11 cellular contexts compared by ENCODE assay signal in genomic region chr3:184562875-184563568, GRCh38. TPM values are rescaled to one million over a fixed set of nuclear protein-coding genes. Genes with fewer than 3 reads are reported as not detected.
A peak's percentile ranks its signal among the peaks of the same experiment; 100 is the strongest.
DNase-seq lines count a peak whose midpoint lies in the region; ATAC-seq and TF ChIP-seq lines count a peak whose summit lies in the region.
"Had no signal": no experiment of that assay in that cellular context is flagged by ENCODE, and none has a peak within 500 bp of the region (broad histone marks: within the 10 kb centered on the region; RNA-seq: fewer than 3 reads in every experiment).

No MANE protein-coding gene starts in this region.

- TF ChIP-seq POLR2A in ovary (IDR thresholded peaks at IDR 0.05) = no peak

- peak overlapping the region; percentile 66 for H3K4me3 ChIP-seq in NT2/D1 (ENCODE audit: insufficient read length, low read depth)
- peak overlapping the region; percentile 36 for H3K4me3 ChIP-seq in fibroblast of villous mesenchyme (ENCODE audit: low read depth, low read length)
- peak overlapping the region; percentile 84 for H3K4me3 ChIP-seq in ovary
- H3K4me3 ChIP-seq: GM12878 had no signal

- intact Hi-C loops in ovary (cut with DNase I) = no loop called here

- no peak for ATAC-seq in HG03280 (IDR thresholded peaks at IDR 0.05; ENCODE audit: unreplicated experiment)
- ATAC-seq: GM12878 had no signal

- no peak for TF ChIP-seq CTCF in fibroblast of villous mesenchyme (IDR thresholded peaks at IDR 0.05; ENCODE audit: insufficient read depth, low read depth, low read length)
- no peak for TF ChIP-seq CTCF in ovary (IDR thresholded peaks at IDR 0.05)
- no peak for TF ChIP-seq CTCF in GM10266 (IDR thresholded peaks at IDR 0.05; ENCODE audit: control insufficient read depth, insufficient read depth, low read depth, missing control alignments)

- peak overlapping the region; percentile 47 to 68 for H3K27ac ChIP-seq in ovary
- H3K27ac ChIP-seq: SJSA1 had no signal

- TF ChIP-seq EP300 in ovary (IDR thresholded peaks at IDR 0.05) = no peak

- peak overlapping the region; percentile 80 for H3K9ac ChIP-seq in NT2/D1 (ENCODE audit: insufficient read length, low read depth)

- DNase-seq in C1 segment of cervical spinal cord (lab: John Stamatoyannopoulos, UW) (peak in 8 of 14 donors; percentile 6 to 79 (median 37)), NT2/D1 (ENCODE audit: low read depth, low spot score) (no peak), fibroblast of villous mesenchyme (ENCODE audit: low read depth) (no peak), ovary (peak; percentile 58 to 69 (median 60)), MV-4-11 (lab: John Stamatoyannopoulos, UW) (no peak), mesenteric fat pad (ENCODE audit: low spot score) (no peak), GM10266 (ENCODE audit: extremely low spot score) (no peak)
- DNase-seq: activated naive CD8-positive, alpha-beta T cell treated with anti-CD3 and anti-CD28 coated beads, Interleukin-2, amount 10 ng/mL, durations not matched to agents 7 days and 5 days had no signal

- 8 to 14% (median 12%) methylated on average over 15 to 24 of the region's 24 CpGs for WGBS in ovary, 3 donors

- H3K27me3 ChIP-seq in NT2/D1 (ENCODE audit: insufficient read depth, insufficient read length) (peaks cover 78% of the 10 kb centered on the region), ovary (no peaks in the 10 kb centered on the region)
- H3K27me3 ChIP-seq: SJSA1 had no signal

- H3K9me3 ChIP-seq in NT2/D1 (ENCODE audit: insufficient read depth, low read length) (no peaks in the 10 kb centered on the region), ovary (no peaks in the 10 kb centered on the region)
- H3K9me3 ChIP-seq: SJSA1 had no signal

- H3K4me1 ChIP-seq in NT2/D1 (ENCODE audit: insufficient read depth, insufficient read length) = peaks cover 53% of the 10 kb centered on the region
- H3K4me1 ChIP-seq in ovary (ENCODE audit: insufficient read depth) = peaks cover 27% of the 10 kb centered on the region

- H3K36me3 ChIP-seq in NT2/D1 (ENCODE audit: insufficient read depth, insufficient read length, low read length) (peaks cover 6% of the 10 kb centered on the region), ovary (no peaks in the 10 kb centered on the region)
- H3K36me3 ChIP-seq: SJSA1 had no signal

RNA-seq across cellular contexts. Expression of gene EPHB3, which starts 1.4 kb away (rescaled TPM):
- total RNA-seq in fibroblast of villous mesenchyme = 2.2 and 3.5 TPM in 2 replicates
- 10 to 100 TPM in 6 of 7 donors, 1 to 10 TPM in 1; 5.6 to 31.0 (median 16.1) TPM for total RNA-seq in ovary
- polyA plus RNA-seq in ovary = 1 to 10 TPM; 2.1 to 7.3 TPM
- 1.6 TPM for total RNA-seq in mesenteric fat pad
- total RNA-seq: GM12878 had no signal

Comparison
In these comparisons a context has a peak if more than half of its experiments do, and no peak if none do; other contexts are left out.
1. DNase-seq: peak in C1 segment of cervical spinal cord (8 of 14) and ovary (5 of 5); none in NT2/D1 (single experiment), fibroblast of villous mesenchyme (single experiment), MV-4-11 (single experiment), mesenteric fat pad (single experiment) and GM10266 (single experiment).
2. Peak in every context shown above with its lines, with median percentiles within 50 percentile points of each other: H3K4me3 ChIP-seq.